In the genomic region with DNA sequence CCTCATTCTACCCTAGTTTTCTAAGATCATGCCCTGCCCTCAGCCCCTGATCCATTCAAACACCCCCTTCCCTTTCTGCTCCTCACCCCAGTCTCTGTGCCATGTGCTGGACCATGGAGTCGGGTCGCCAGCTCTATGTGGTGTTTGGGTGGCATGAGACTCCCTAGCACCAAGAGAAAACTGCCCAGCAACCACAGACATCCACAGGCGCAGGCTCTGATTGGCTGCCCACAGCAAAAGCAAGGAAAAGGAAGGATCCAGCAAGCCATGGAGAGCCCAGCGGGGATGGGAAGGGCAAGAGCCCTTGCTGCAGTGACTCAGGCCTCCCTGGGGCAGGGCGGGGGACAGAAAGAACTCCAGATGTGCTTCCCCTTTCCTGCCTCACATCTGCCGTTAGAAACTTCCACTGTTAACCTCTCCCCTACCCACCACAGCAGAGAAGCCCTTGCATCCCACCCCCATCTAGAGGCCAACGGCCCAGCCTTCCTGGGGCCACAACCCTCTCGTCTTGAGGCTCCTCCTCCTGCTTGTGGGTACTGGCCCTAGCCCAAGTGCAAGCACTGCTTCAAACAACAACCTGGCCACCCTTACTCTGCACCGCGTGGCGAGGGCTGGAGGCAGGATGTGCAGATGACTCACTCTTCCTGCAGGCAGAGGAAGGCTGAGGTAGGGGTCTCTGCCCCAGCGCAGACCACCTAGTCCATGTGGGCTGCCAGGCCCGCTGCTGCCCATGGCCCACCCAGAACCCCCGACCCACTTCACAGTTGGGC, we compare ENCODE assay signal across 2 cellular contexts.
TF ChIP-seq lines count a peak whose summit lies in the region.

No MANE protein-coding gene starts in this region.

TF ChIP-seq in HEK293, 187 proteins besides CTCF, POLR2A, EP300 and RAD21 (continued from another document and continues in another):
- TF ChIP-seq PRDM10 (tag by site-specific recombination; IDR thresholded peaks at IDR 0.05) (peak; percentile 98), HOXC10 (CRISPR knock-in tag; IDR thresholded peaks at IDR 0.05) (no peak), ZNF629 (tag by site-specific recombination; IDR thresholded peaks at IDR 0.05) (peak; percentile 47; the same call in 1 of the 2 replicates), PATZ1 (tag by site-specific recombination; IDR thresholded peaks at IDR 0.05) (peak; percentile 93), ZNF341 (tag by site-specific recombination; IDR thresholded peaks at IDR 0.05; ENCODE audit: low read depth) (peak; percentile 71), ZIC2 (tag by site-specific recombination; IDR thresholded peaks at IDR 0.05) (peak; percentile 55), ZNF449 (tag by site-specific recombination; IDR thresholded peaks at IDR 0.05) (peak; percentile 68; the same call in 1 of the 2 replicates), ZBTB1 (tag by site-specific recombination; IDR thresholded peaks at IDR 0.05) (no peak), ZNF391 (tag by site-specific recombination; IDR thresholded peaks at IDR 0.05; ENCODE audit: borderline replicate concordance, low read depth) (no peak), ZNF76 (tag by site-specific recombination; IDR thresholded peaks at IDR 0.05; ENCODE audit: borderline replicate concordance, low read depth) (peak; percentile 51; the same call in 1 of the 2 replicates)
- TF ChIP-seq, protein P1, sequence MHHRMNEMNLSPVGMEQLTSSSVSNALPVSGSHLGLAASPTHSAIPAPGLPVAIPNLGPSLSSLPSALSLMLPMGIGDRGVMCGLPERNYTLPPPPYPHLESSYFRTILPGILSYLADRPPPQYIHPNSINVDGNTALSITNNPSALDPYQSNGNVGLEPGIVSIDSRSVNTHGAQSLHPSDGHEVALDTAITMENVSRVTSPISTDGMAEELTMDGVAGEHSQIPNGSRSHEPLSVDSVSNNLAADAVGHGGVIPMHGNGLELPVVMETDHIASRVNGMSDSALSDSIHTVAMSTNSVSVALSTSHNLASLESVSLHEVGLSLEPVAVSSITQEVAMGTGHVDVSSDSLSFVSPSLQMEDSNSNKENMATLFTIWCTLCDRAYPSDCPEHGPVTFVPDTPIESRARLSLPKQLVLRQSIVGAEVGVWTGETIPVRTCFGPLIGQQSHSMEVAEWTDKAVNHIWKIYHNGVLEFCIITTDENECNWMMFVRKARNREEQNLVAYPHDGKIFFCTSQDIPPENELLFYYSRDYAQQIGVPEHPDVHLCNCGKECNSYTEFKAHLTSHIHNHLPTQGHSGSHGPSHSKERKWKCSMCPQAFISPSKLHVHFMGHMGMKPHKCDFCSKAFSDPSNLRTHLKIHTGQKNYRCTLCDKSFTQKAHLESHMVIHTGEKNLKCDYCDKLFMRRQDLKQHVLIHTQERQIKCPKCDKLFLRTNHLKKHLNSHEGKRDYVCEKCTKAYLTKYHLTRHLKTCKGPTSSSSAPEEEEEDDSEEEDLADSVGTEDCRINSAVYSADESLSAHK (tag by site-specific recombination; IDR thresholded peaks at IDR 0.05), result peak; percentile 59; the same call in 1 of the 2 replicates

TF ChIP-seq in HepG2, 621 proteins besides CTCF, POLR2A, EP300 and RAD21 (continued from another document):
- TF ChIP-seq PRDM10 (CRISPR knock-in tag; IDR thresholded peaks at IDR 0.05; ENCODE audit: low read depth) (no peak), CREB1 (IDR thresholded peaks at IDR 0.05) (no peak; the same call in 1 of the 2 replicates), CREB1 (CRISPR knock-in tag; IDR thresholded peaks at IDR 0.05) (0 out of 2 replicates have a peak, but pooled peaks have one; percentile 37), CBX2 (IDR thresholded peaks at IDR 0.05; ENCODE audit: low read depth, low read length) (no peak), CBX2 (CRISPR knock-in tag; IDR thresholded peaks at IDR 0.05; ENCODE audit: low read depth) (no peak), ZBTB38 (CRISPR knock-in tag; IDR thresholded peaks at IDR 0.05) (peak; percentile 9; the same call in 1 of the 2 replicates), TBX3 (IDR thresholded peaks at IDR 0.05; ENCODE audit: borderline replicate concordance) (peak; percentile 96), ZKSCAN5 (CRISPR knock-in tag; IDR thresholded peaks at IDR 0.05) (no peak), ETV5 (CRISPR knock-in tag; IDR thresholded peaks at IDR 0.05; ENCODE audit: borderline replicate concordance) (peak; percentile 44; the same call in 1 of the 2 replicates), ZBTB7B (CRISPR knock-in tag; IDR thresholded peaks at IDR 0.05) (no peak), RFX5 (IDR thresholded peaks at IDR 0.05; ENCODE audit: low read depth, low read length) (peak; percentile 99), AGO1 (IDR thresholded peaks at IDR 0.05; ENCODE audit: low read depth, low read length, poor library complexity, severe bottlenecking) (peak; percentile 43), ELK4 (CRISPR knock-in tag; IDR thresholded peaks at IDR 0.05; ENCODE audit: borderline replicate concordance) (no peak), PHF8 (CRISPR knock-in tag; IDR thresholded peaks at IDR 0.05) (no peak), RFXAP (CRISPR knock-in tag; IDR thresholded peaks at IDR 0.05; ENCODE audit: borderline replicate concordance) (peak; percentile 99), PITX1 (CRISPR knock-in tag; IDR thresholded peaks at IDR 0.05) (0 out of 2 replicates have a peak, but pooled peaks have one; percentile 6), ZNF839 (CRISPR knock-in tag; IDR thresholded peaks at IDR 0.05; ENCODE audit: borderline replicate concordance) (no peak)
